1 cellular context compared by ENCODE assay signal in genomic region chr9:94999832-95000231, GRCh38.
TF ChIP-seq lines count a peak whose summit lies in the region.

No MANE protein-coding gene starts in this region.

TF ChIP-seq in HepG2, 621 proteins besides CTCF, POLR2A, EP300 and RAD21 (continued from another document):
- TF ChIP-seq, protein P1, sequence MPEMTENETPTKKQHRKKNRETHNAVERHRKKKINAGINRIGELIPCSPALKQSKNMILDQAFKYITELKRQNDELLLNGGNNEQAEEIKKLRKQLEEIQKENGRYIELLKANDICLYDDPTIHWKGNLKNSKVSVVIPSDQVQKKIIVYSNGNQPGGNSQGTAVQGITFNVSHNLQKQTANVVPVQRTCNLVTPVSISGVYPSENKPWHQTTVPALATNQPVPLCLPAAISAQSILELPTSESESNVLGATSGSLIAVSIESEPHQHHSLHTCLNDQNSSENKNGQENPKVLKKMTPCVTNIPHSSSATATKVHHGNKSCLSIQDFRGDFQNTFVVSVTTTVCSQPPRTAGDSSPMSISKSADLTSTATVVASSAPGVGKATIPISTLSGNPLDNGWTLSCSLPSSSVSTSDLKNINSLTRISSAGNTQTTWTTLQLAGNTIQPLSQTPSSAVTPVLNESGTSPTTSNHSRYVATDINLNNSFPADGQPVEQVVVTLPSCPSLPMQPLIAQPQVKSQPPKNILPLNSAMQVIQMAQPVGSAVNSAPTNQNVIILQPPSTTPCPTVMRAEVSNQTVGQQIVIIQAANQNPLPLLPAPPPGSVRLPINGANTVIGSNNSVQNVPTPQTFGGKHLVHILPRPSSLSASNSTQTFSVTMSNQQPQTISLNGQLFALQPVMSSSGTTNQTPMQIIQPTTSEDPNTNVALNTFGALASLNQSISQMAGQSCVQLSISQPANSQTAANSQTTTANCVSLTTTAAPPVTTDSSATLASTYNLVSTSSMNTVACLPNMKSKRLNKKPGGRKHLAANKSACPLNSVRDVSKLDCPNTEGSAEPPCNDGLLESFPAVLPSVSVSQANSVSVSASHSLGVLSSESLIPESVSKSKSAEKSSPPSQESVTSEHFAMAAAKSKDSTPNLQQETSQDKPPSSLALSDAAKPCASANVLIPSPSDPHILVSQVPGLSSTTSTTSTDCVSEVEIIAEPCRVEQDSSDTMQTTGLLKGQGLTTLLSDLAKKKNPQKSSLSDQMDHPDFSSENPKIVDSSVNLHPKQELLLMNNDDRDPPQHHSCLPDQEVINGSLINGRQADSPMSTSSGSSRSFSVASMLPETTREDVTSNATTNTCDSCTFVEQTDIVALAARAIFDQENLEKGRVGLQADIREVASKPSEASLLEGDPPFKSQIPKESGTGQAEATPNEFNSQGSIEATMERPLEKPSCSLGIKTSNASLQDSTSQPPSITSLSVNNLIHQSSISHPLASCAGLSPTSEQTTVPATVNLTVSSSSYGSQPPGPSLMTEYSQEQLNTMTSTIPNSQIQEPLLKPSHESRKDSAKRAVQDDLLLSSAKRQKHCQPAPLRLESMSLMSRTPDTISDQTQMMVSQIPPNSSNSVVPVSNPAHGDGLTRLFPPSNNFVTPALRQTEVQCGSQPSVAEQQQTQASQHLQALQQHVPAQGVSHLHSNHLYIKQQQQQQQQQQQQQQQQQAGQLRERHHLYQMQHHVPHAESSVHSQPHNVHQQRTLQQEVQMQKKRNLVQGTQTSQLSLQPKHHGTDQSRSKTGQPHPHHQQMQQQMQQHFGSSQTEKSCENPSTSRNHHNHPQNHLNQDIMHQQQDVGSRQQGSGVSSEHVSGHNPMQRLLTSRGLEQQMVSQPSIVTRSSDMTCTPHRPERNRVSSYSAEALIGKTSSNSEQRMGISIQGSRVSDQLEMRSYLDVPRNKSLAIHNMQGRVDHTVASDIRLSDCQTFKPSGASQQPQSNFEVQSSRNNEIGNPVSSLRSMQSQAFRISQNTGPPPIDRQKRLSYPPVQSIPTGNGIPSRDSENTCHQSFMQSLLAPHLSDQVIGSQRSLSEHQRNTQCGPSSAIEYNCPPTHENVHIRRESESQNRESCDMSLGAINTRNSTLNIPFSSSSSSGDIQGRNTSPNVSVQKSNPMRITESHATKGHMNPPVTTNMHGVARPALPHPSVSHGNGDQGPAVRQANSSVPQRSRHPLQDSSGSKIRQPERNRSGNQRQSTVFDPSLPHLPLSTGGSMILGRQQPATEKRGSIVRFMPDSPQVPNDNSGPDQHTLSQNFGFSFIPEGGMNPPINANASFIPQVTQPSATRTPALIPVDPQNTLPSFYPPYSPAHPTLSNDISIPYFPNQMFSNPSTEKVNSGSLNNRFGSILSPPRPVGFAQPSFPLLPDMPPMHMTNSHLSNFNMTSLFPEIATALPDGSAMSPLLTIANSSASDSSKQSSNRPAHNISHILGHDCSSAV (CRISPR knock-in tag; IDR thresholded peaks at IDR 0.05; ENCODE audit: borderline replicate concordance), result no peak
- TF ChIP-seq, protein P2, sequence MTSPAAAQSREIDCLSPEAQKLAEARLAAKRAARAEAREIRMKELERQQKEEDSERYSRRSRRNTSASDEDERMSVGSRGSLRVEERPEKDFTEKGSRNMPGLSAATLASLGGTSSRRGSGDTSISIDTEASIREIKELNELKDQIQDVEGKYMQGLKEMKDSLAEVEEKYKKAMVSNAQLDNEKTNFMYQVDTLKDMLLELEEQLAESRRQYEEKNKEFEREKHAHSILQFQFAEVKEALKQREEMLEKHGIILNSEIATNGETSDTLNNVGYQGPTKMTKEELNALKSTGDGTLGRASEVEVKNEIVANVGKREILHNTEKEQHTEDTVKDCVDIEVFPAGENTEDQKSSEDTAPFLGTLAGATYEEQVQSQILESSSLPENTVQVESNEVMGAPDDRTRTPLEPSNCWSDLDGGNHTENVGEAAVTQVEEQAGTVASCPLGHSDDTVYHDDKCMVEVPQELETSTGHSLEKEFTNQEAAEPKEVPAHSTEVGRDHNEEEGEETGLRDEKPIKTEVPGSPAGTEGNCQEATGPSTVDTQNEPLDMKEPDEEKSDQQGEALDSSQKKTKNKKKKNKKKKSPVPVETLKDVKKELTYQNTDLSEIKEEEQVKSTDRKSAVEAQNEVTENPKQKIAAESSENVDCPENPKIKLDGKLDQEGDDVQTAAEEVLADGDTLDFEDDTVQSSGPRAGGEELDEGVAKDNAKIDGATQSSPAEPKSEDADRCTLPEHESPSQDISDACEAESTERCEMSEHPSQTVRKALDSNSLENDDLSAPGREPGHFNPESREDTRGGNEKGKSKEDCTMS (CRISPR knock-in tag; conservative IDR thresholded peaks at IDR 0.05), result no peak
- TF ChIP-seq, protein P3, sequence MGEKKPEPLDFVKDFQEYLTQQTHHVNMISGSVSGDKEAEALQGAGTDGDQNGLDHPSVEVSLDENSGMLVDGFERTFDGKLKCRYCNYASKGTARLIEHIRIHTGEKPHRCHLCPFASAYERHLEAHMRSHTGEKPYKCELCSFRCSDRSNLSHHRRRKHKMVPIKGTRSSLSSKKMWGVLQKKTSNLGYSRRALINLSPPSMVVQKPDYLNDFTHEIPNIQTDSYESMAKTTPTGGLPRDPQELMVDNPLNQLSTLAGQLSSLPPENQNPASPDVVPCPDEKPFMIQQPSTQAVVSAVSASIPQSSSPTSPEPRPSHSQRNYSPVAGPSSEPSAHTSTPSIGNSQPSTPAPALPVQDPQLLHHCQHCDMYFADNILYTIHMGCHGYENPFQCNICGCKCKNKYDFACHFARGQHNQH (CRISPR knock-in tag; IDR thresholded peaks at IDR 0.05), result no peak
- TF ChIP-seq ZNF678 (CRISPR knock-in tag; IDR thresholded peaks at IDR 0.05) (no peak), SYNCRIP (IDR thresholded peaks at IDR 0.05; ENCODE audit: insufficient read depth, low read depth, low read length) (no peak), ZNF337 (CRISPR knock-in tag; IDR thresholded peaks at IDR 0.05; ENCODE audit: borderline replicate concordance, low read depth) (no peak)
